21 cellular contexts compared by ENCODE assay signal in the genomic region with DNA sequence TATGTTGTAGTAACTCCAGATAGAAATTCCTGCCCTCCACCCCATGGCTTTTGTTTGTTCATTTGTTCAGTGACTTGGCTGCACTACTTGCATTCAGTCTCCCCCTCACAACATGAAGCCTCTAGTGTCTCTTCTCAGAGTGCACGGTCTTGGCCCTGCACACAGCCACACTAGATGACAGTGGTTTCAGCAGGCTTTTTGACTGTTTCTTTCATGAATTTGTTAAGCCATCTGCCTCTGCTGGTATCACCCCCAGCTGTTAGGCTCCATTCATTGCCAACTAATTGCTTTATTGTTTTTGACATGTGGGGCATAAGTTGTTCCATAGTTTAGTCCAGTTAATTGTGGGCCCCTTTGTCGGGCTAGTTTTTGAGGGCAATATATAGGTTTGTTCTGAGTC.
"Had no signal": no experiment of that assay in that cellular context is flagged by ENCODE, and none has a peak within 500 bp of the region (broad histone marks: within the 10 kb centered on the region; RNA-seq: fewer than 3 reads in every experiment).

No MANE protein-coding gene starts in this region.

- H3K4me3 Mint-ChIP-seq: activated naive CD4-positive, alpha-beta T cell treated with anti-CD3 and anti-CD28 coated beads, Interleukin-2, amount 10 ng/mL, durations not matched to agents 7 days and 5 days; activated T-cell treated with anti-CD3 and anti-CD28 coated beads, Interleukin-2, amount 50 U/mL, for 24 hours; stimulated activated naive B cell treated with anti-CD40 and anti-IgM and Interleukin-4, amounts not matched to agents 10 μg/mL and 1 μg/mL and 100 μg/mL, for 72 hours; T-helper 17 cell had no signal

- H3K27me3 Mint-ChIP-seq: activated naive CD4-positive, alpha-beta T cell treated with anti-CD3 and anti-CD28 coated beads, Interleukin-2, amount 10 ng/mL, durations not matched to agents 7 days and 5 days; activated T-cell treated with anti-CD3 and anti-CD28 coated beads, Interleukin-2, amount 50 U/mL, for 24 hours; naive B cell; stimulated activated naive B cell treated with anti-CD40 and anti-IgM and Interleukin-4, amounts not matched to agents 10 μg/mL and 1 μg/mL and 100 μg/mL, for 72 hours; T-helper 17 cell had no signal

- H3K4me3 ChIP-seq: stomach, tibial nerve had no signal

- H3K9me3 Mint-ChIP-seq: activated naive CD4-positive, alpha-beta T cell treated with anti-CD3 and anti-CD28 coated beads, Interleukin-2, amount 10 ng/mL, durations not matched to agents 7 days and 5 days; activated T-cell treated with anti-CD3 and anti-CD28 coated beads, Interleukin-2, amount 50 U/mL, for 24 hours; naive B cell; stimulated activated naive B cell treated with anti-CD40 and anti-IgM and Interleukin-4, amounts not matched to agents 10 μg/mL and 1 μg/mL and 100 μg/mL, for 72 hours had no signal

- H3K4me1 Mint-ChIP-seq: T-helper 17 cell had no signal

- ATAC-seq: activated CD4-positive, CD25-positive, alpha-beta regulatory T cell treated with anti-CD3 and anti-CD28 coated beads, Interleukin-2, amount 50 U/mL, for 24 hours; esophagus mucosa; left cardiac atrium; left ventricle myocardium superior; right cardiac atrium; stimulated activated naive B cell treated with anti-CD40 and anti-IgM and Interleukin-4, amounts not matched to agents 10 μg/mL and 1 μg/mL and 100 μg/mL, for 72 hours; T-helper 17 cell had no signal

- H3K27ac Mint-ChIP-seq: activated naive CD4-positive, alpha-beta T cell treated with anti-CD3 and anti-CD28 coated beads, Interleukin-2, amount 10 ng/mL, durations not matched to agents 7 days and 5 days; activated T-cell treated with anti-CD3 and anti-CD28 coated beads, Interleukin-2, amount 50 U/mL, for 24 hours; stimulated activated naive B cell treated with anti-CD40 and anti-IgM and Interleukin-4, amounts not matched to agents 10 μg/mL and 1 μg/mL and 100 μg/mL, for 72 hours; T-helper 17 cell had no signal

- DNase-seq: activated CD4-positive, alpha-beta T cell treated with anti-CD3 and anti-CD28 coated beads for 48 hours; activated CD4-positive, alpha-beta T cell treated with anti-CD3 and anti-CD28 coated beads, Interleukin-2, amount 50 U/mL, for 48 hours; activated CD8-positive, alpha-beta memory T cell treated with anti-CD3 and anti-CD28 coated beads, Interleukin-2, amount 50 U/mL, for 48 hours; activated gamma-delta T cell; activated naive CD4-positive, alpha-beta T cell treated with anti-CD3 and anti-CD28 coated beads, Interleukin-2, amount 10 ng/mL, durations not matched to agents 7 days and 5 days; activated T-cell treated with anti-CD3 and anti-CD28 coated beads, Interleukin-2, amount 50 U/mL, for 24 hours; cortex of kidney; left cardiac atrium; left ventricle myocardium superior; naive B cell; right cardiac atrium; stimulated activated CD4-positive, alpha-beta T cell treated with anti-CD3 and anti-CD28 coated beads, Interleukin-15, amount 100 ng/mL, for 24 hours; stimulated activated CD4-positive, alpha-beta T cell treated with anti-CD3 and anti-CD28 coated beads, Interleukin-2, amount 100 ng/mL, for 24 hours; stimulated activated naive B cell treated with anti-CD40 and anti-IgM and Interleukin-4, amounts not matched to agents 10 μg/mL and 1 μg/mL and 100 μg/mL, for 72 hours; stomach; T-helper 17 cell; T1000; WERI-Rb-1 had no signal
